Comparison of ENCODE assay signal across 8 cellular contexts in the genomic region with DNA sequence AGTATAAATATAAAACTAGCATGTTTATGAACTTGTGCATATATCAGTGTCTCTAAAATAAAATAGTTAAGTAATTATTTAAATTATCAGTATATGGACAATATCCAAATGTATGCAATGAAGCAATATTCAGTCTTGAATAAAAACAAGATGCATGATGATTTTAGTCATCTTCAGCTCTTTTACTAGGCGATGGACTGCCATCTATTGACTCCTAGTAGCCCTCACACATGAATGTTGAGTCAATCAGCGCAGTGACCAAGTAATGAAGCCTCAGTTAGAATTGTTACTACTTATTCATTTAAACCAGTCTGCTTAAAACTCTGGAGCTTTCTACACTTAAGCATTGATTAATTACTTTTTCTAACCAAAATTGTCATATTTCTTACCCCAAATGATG.
DNase-seq lines count a peak whose midpoint lies in the region; ATAC-seq and TF ChIP-seq lines count a peak whose summit lies in the region.

No MANE protein-coding gene starts in this region.

- H3K4me3 Mint-ChIP-seq in T-helper 2 cell treated with Interferon-gamma antibody and Interleukin-4, amounts not matched to agents 5 μg/mL and 100 μg/mL, for 36 hours: no peak overlapping the region

- H3K4me2 ChIP-seq in osteoblast (ENCODE audit: insufficient read depth, low read length): no peak overlapping the region

- TF ChIP-seq CTCF in osteoblast (IDR thresholded peaks at IDR 0.05; ENCODE audit: extremely low read depth, low read depth, low read length): peak; percentile 58

- H2AFZ ChIP-seq in osteoblast (ENCODE audit: low read length): no peak overlapping the region

- no peaks in the 10 kb centered on the region for H3K36me3 Mint-ChIP-seq in T-helper 2 cell treated with Interferon-gamma antibody and Interleukin-4, amounts not matched to agents 5 μg/mL and 100 μg/mL, for 36 hours (ENCODE audit: low read depth)

- H3K27me3 ChIP-seq in adipocyte (replicated peaks; ENCODE audit: control insufficient read depth, insufficient read depth, low read length): no peaks in the 10 kb centered on the region
- H3K27me3 ChIP-seq in osteoblast (ENCODE audit: insufficient read depth, low read length): no peaks in the 10 kb centered on the region

- no peak overlapping the region for H3K9ac ChIP-seq in adipocyte (ENCODE audit: low read length)

- H3K9me3 ChIP-seq in adipocyte (ENCODE audit: control insufficient read depth, low read length): no peaks in the 10 kb centered on the region
- H3K9me3 ChIP-seq in osteoblast (ENCODE audit: low read depth, low read length): no peaks in the 10 kb centered on the region

- no peaks in the 10 kb centered on the region for H3K9me3 Mint-ChIP-seq in T-helper 2 cell treated with Interferon-gamma antibody and Interleukin-4, amounts not matched to agents 5 μg/mL and 100 μg/mL, for 36 hours

- no peak overlapping the region for H3K27ac ChIP-seq in osteoblast (ENCODE audit: low read depth, low read length)

- no peak overlapping the region for H3K27ac Mint-ChIP-seq in T-helper 2 cell treated with Interferon-gamma antibody and Interleukin-4, amounts not matched to agents 5 μg/mL and 100 μg/mL, for 36 hours

- no peaks in the 10 kb centered on the region for H4K20me1 ChIP-seq in osteoblast (ENCODE audit: insufficient read depth, low read length)

- H3K4me1 ChIP-seq in adipocyte (ENCODE audit: control insufficient read depth, insufficient read depth, low read length): peaks cover 10% of the 10 kb centered on the region
- no peaks in the 10 kb centered on the region for H3K4me1 ChIP-seq in osteoblast (ENCODE audit: insufficient read depth, low read length)

- H3K4me3 ChIP-seq in adipocyte (ENCODE audit: low read length) (no peak overlapping the region), osteoblast (ENCODE audit: insufficient read depth, low read length) (no peak overlapping the region)

- H3K36me3 ChIP-seq in adipocyte (ENCODE audit: control insufficient read depth, insufficient read depth, low read length, severe bottlenecking) (no peaks in the 10 kb centered on the region), osteoblast (ENCODE audit: insufficient read depth, low read length) (no peaks in the 10 kb centered on the region)

- H3K79me2 ChIP-seq in osteoblast (ENCODE audit: insufficient read depth, low read length): no peaks in the 10 kb centered on the region

- no peaks in the 10 kb centered on the region for H3K27me3 Mint-ChIP-seq in T-helper 2 cell treated with Interferon-gamma antibody and Interleukin-4, amounts not matched to agents 5 μg/mL and 100 μg/mL, for 36 hours (ENCODE audit: low read depth)

- no peaks in the 10 kb centered on the region for H3K4me1 Mint-ChIP-seq in T-helper 2 cell treated with Interferon-gamma antibody and Interleukin-4, amounts not matched to agents 5 μg/mL and 100 μg/mL, for 36 hours (ENCODE audit: low read depth)

- peak; percentile 52 for ATAC-seq in HG03442 (IDR thresholded peaks at IDR 0.05; ENCODE audit: unreplicated experiment)

- DNase-seq in NCI-H82 (lab: John Stamatoyannopoulos, UW) (peak; percentile 41), NCI-H82 treated with DMSO at 0.1 percent for 48 hours (lab: John Stamatoyannopoulos, UW; ENCODE audit: unreplicated experiment) (no peak), adipocyte (ENCODE audit: low read depth) (peak; percentile 40), osteoblast (ENCODE audit: insufficient read length, low spot score, missing footprints) (no peak), mesenteric fat pad (ENCODE audit: low spot score) (no peak)
- DNase-seq in T-helper 2 cell treated with Interferon-gamma antibody and Interleukin-4, amounts not matched to agents 5 μg/mL and 100 μg/mL, for 36 hours (ENCODE audit: low spot score): no peak
- DNase-seq in stimulated activated CD4-positive, alpha-beta T cell treated with anti-CD3 and anti-CD28 coated beads, Interleukin-4, amount 100 ng/mL, for 24 hours: no peak

Comparison
In these comparisons a context has a peak if more than half of its experiments do, and no peak if none do; other contexts are left out.
1. DNase-seq: peak in NCI-H82 (single experiment) and adipocyte (single experiment); none in NCI-H82 treated with DMSO at 0.1 percent for 48 hours (single experiment), osteoblast (single experiment), T-helper 2 cell treated with Interferon-gamma antibody and Interleukin-4, amounts not matched to agents 5 μg/mL and 100 μg/mL, for 36 hours (single experiment), stimulated activated CD4-positive, alpha-beta T cell treated with anti-CD3 and anti-CD28 coated beads, Interleukin-4, amount 100 ng/mL, for 24 hours (single experiment) and mesenteric fat pad (single experiment).